1 cellular context compared by ENCODE assay signal in genomic region chr20:4684837-4685413, GRCh38.
TF ChIP-seq lines count a peak whose summit lies in the region.

No MANE protein-coding gene starts in this region.

TF ChIP-seq in HEK293, 187 proteins besides CTCF, POLR2A, EP300 and RAD21 (continued from another document):
- TF ChIP-seq SCRT2 (tag by site-specific recombination; IDR thresholded peaks at IDR 0.05) (peak; percentile 39; the same call in 1 of the 2 replicates), GLIS1 (tag by site-specific recombination; IDR thresholded peaks at IDR 0.05) (peak; percentile 35; the same call in 1 of the 2 replicates), ZNF837 (tag by site-specific recombination; IDR thresholded peaks at IDR 0.05) (no peak), FEZF1 (tag by site-specific recombination; IDR thresholded peaks at IDR 0.05) (peak; percentile 92), ZNF121 (tag by site-specific recombination; IDR thresholded peaks at IDR 0.05) (no peak)
